In genomic region chr11:73759520-73760065, GRCh38 we compare ENCODE assay signal across 8 cellular contexts. TPM values are rescaled to one million over a fixed set of nuclear protein-coding genes. Genes with fewer than 3 reads are reported as not detected.
DNase-seq lines count a peak whose midpoint lies in the region; ATAC-seq, FAIRE-seq and TF ChIP-seq lines count a peak whose summit lies in the region.

No MANE protein-coding gene starts in this region.

- TF ChIP-seq CTCF in CD8-positive, alpha-beta T cell (IDR thresholded peaks at IDR 0.05) = no peak
- TF ChIP-seq CTCF in brain (conservative IDR thresholded peaks at IDR 0.05) (peak in 1 of 2 experiments; percentile 36), lower leg skin (IDR thresholded peaks at IDR 0.05) (no peak), tibial artery (IDR thresholded peaks at IDR 0.05) (peak in 1 of 2 experiments; percentile 17)

- 1 to 3% methylated on average over 7 of the region's 7 CpGs for WGBS in lower leg skin, 2 donors

- H3K27ac Mint-ChIP-seq in CD8-positive, alpha-beta T cell = peak overlapping the region; percentile 58
- H3K27ac Mint-ChIP-seq in brain = peak overlapping the region; percentile 96 to 100 (median 99)

- ATAC-seq in CD8-positive, alpha-beta T cell = no peak
- ATAC-seq in activated CD4-positive, CD25-positive, alpha-beta regulatory T cell treated with anti-CD3 and anti-CD28 coated beads, Interleukin-2, amount 50 U/mL, for 24 hours = no peak
- no peak for ATAC-seq in HG03342 (IDR thresholded peaks at IDR 0.05; ENCODE audit: unreplicated experiment)

- H3K27ac ChIP-seq in CD8-positive, alpha-beta T cell (ENCODE audit: low read depth, low read length) = no peak overlapping the region
- peak overlapping the region; percentile 96 to 97 for H3K27ac ChIP-seq in tibial artery

- CTCF ChIA-PET in CD8-positive, alpha-beta T cell (lab: Charles Lee) = no interaction called here

- FAIRE-seq in GM12892 (lab: Jason Lieb, UNC) = no peak

- H3K36me3 ChIP-seq in CD8-positive, alpha-beta T cell (ENCODE audit: insufficient read depth, low read length) = no peaks in the 10 kb centered on the region
- no peaks in the 10 kb centered on the region for H3K36me3 ChIP-seq in tibial artery

- H3K9me3 Mint-ChIP-seq in CD8-positive, alpha-beta T cell = no peaks in the 10 kb centered on the region
- H3K9me3 Mint-ChIP-seq in brain = no peaks in the 10 kb centered on the region

- H3K4me3 Mint-ChIP-seq in CD8-positive, alpha-beta T cell = peak overlapping the region; percentile 85
- H3K4me3 Mint-ChIP-seq in brain = peak overlapping the region; percentile 90 to 99 (median 98)

- no peaks in the 10 kb centered on the region for H3K9me3 ChIP-seq in CD8-positive, alpha-beta T cell (ENCODE audit: low read length)
- H3K9me3 ChIP-seq in tibial artery = no peaks in the 10 kb centered on the region

- DNase-seq in CD8-positive, alpha-beta T cell = no peak
- DNase-seq in Kasumi-1 (lab: John Stamatoyannopoulos, UW) (peak; percentile 30 to 62), lower leg skin (ENCODE audit: low spot score in 2 of 2) (no peak), tibial artery (no peak), GM12892 (ENCODE audit: insufficient read length) (no peak)

- TF ChIP-seq POLR2A in lower leg skin (IDR thresholded peaks at IDR 0.05) (no peak), GM12892 (IDR thresholded peaks at IDR 0.05; ENCODE audit: low read depth, low read length) (no peak)

- H3K4me3 ChIP-seq in CD8-positive, alpha-beta T cell (ENCODE audit: low read depth, low read length) = peak overlapping the region; percentile 69
- H3K4me3 ChIP-seq in lower leg skin (ENCODE audit: low read depth, poor library complexity, severe bottlenecking) (peak overlapping the region; percentile 98), tibial artery (peak overlapping the region; percentile 88 to 90)

- H3K36me3 Mint-ChIP-seq in CD8-positive, alpha-beta T cell = peaks cover 8% of the 10 kb centered on the region
- peaks cover 22% of the 10 kb centered on the region for H3K36me3 Mint-ChIP-seq in brain

- peaks cover 17% of the 10 kb centered on the region for H3K4me1 ChIP-seq in CD8-positive, alpha-beta T cell (ENCODE audit: insufficient read depth, low read length)
- peaks cover 0 to 32% (median 20%) of the 10 kb centered on the region in 4 donors for H3K4me1 ChIP-seq in tibial artery

- H3K27me3 Mint-ChIP-seq in CD8-positive, alpha-beta T cell (ENCODE audit: low read depth) = no peaks in the 10 kb centered on the region
- peaks cover 11% of the 10 kb centered on the region for H3K27me3 Mint-ChIP-seq in brain

- peaks cover 32% of the 10 kb centered on the region for H3K4me1 Mint-ChIP-seq in CD8-positive, alpha-beta T cell (ENCODE audit: low read depth)
- peaks cover 36% of the 10 kb centered on the region for H3K4me1 Mint-ChIP-seq in brain

- intact Hi-C loops in CD8-positive, alpha-beta T cell (cut with DNase I, micrococcal nuclease) = loop anchor here (2.0 to 10.0 kb wide), 4 partner anchors 33 to 638 kb away; partner anchors contain the start of genes FCHSD2 (in 2 of the 2) and PGM2L1 (in 1 of the 2)
- intact Hi-C loops in lower leg skin (cut with DNase I; ENCODE audit: low total_unique reads) (no loop called here), tibial artery (cut with DNase I; ENCODE audit: low total_unique reads) (no loop called here)

- POLR2A ChIA-PET in CD8-positive, alpha-beta T cell (lab: Charles Lee) = interaction anchor here (0.5 to 4.3 kb wide), 2 partner anchors 20 to 65 kb away, joined by 3 to 87 read pairs; no protein-coding TSS in a partner anchor

- no peaks in the 10 kb centered on the region for H3K27me3 ChIP-seq in CD8-positive, alpha-beta T cell (ENCODE audit: insufficient read depth, low read length)
- H3K27me3 ChIP-seq in tibial artery = no peaks in the 10 kb centered on the region

RNA-seq across cellular contexts. Expression of gene RAB6A, which starts 1.3 kb away (rescaled TPM):
- 10 to 100 TPM; 43.7 to 53.3 TPM for total RNA-seq in CD8-positive, alpha-beta T cell
- 109 TPM for polyA plus RNA-seq in brain (ENCODE audit: insufficient read depth, low read depth, low replicate concordance)
- total RNA-seq in lower leg skin = 100 to 1,000 TPM; 119 to 178 (median 151) TPM
- polyA plus RNA-seq in GM12892 (2012; ENCODE audit: missing spikeins) = 43.3 TPM

RNA-seq across cellular contexts. Expression of gene MRPL48, which starts 28.1 kb away (rescaled TPM):
- total RNA-seq in CD8-positive, alpha-beta T cell = 10 to 100 TPM; 10.2 to 13.7 TPM
- polyA plus RNA-seq in brain (ENCODE audit: insufficient read depth, low read depth, low replicate concordance) = 72.4 TPM
- total RNA-seq in lower leg skin = 10 to 100 TPM; 15.2 to 26.4 (median 21.0) TPM
- 83.3 TPM for polyA plus RNA-seq in GM12892 (2012; ENCODE audit: missing spikeins)

Comparison
In these comparisons a context has a peak if more than half of its experiments do, and no peak if none do; other contexts are left out.
1. DNase-seq: peak in Kasumi-1 (2 of 2); none in CD8-positive, alpha-beta T cell (0 of 7), lower leg skin (0 of 2), tibial artery (0 of 2) and GM12892 (single experiment).
2. intact Hi-C loops: an anchor here in CD8-positive, alpha-beta T cell (2.0 to 10.0 kb wide); none called in lower leg skin and tibial artery.
3. Peak in every context shown above with its lines, with median percentiles within 50 percentile points of each other: H3K4me3 ChIP-seq.